8 cellular contexts compared by ENCODE assay signal in genomic region chr15:88623061-88623460, GRCh38. TPM values are rescaled to one million over a fixed set of nuclear protein-coding genes. Genes with fewer than 3 reads are reported as not detected.
DNase-seq lines count a peak whose midpoint lies in the region; ATAC-seq, FAIRE-seq and TF ChIP-seq lines count a peak whose summit lies in the region.

No MANE protein-coding gene starts in this region.

- no peak for TF ChIP-seq EP300 in GM12878 (IDR thresholded peaks at IDR 0.05; ENCODE audit: borderline replicate concordance in 1 of 2, control insufficient read depth in 1 of 2, low read depth in 2 of 2, low read length in 2 of 2)

- 0% methylated on average over 2 of the region's 2 CpGs for WGBS in GM12878 (ENCODE audit: insufficient coverage, insufficient replicate concordance, low lambda C conversion rate, missing lambda C conversion rate)

- ATAC-seq in GM12878 (peak; percentile 15), HG02571 (IDR thresholded peaks at IDR 0.05; ENCODE audit: unreplicated experiment) (no peak), left colon (no peak)

- H4K20me1 ChIP-seq in OCI-LY1 (ENCODE audit: insufficient read depth, low read length) (no peaks in the 10 kb centered on the region), GM12878 (ENCODE audit: control insufficient read depth, insufficient read depth) (peaks cover 22% of the 10 kb centered on the region)

- POLR2A ChIA-PET in GM12878 (lab: Charles Lee) = interaction anchor here (0.9 kb wide), 1 partner anchor 157 kb away, joined by 3 read pairs; the partner anchor contains the start of gene MRPL46

- no peak for TF ChIP-seq RAD21 in GM12878 (IDR thresholded peaks at IDR 0.05; ENCODE audit: insufficient read depth, low read depth, low read length)

- H3K27ac ChIP-seq in OCI-LY1 (ENCODE audit: low read depth, low read length, poor library complexity, severe bottlenecking) (peak overlapping the region; percentile 85), GM12878 (ENCODE audit: control insufficient read depth, insufficient read depth) (peak overlapping the region; percentile 97), uterus (peak overlapping the region; percentile 86 to 93)

- TF ChIP-seq POLR2A in GM12878 (IDR thresholded peaks at IDR 0.05; ENCODE audit: low read depth, low read length) (no peak), uterus (IDR thresholded peaks at IDR 0.05) (no peak)

- H2AFZ ChIP-seq in OCI-LY1 (ENCODE audit: low read length) (no peak overlapping the region), GM12878 (ENCODE audit: control insufficient read depth, low read depth, low read length) (no peak overlapping the region)

- intact Hi-C loops in GM12878 (cut with micrococcal nuclease; ENCODE audit: unreplicated experiment) = loop anchor here (5.0 kb wide), 1 partner anchor 76 kb away; the partner anchor contains the start of gene DET1
- intact Hi-C loops in uterus (cut with DNase I; ENCODE audit: low total_unique reads) = loop anchor here (10.0 kb wide), 1 partner anchor 282 kb away; no protein-coding TSS in a partner anchor
- intact Hi-C loops in left colon (cut with DNase I, micrococcal nuclease) = loop anchor here in 1 of 2 donors (10.0 kb wide), 1 partner anchor 148 kb away; no protein-coding TSS in a partner anchor

- H3K27me3 ChIP-seq in OCI-LY1 (ENCODE audit: insufficient read depth, low read length) (no peaks in the 10 kb centered on the region), GM12878 (replicated peaks in 1 of 2; ENCODE audit: control insufficient read depth in 2 of 2, insufficient read depth in 2 of 2, low read length in 1 of 2) (no peaks in the 10 kb centered on the region), mucosa of stomach (ENCODE audit: control insufficient read depth, insufficient read depth, low read length) (no peaks in the 10 kb centered on the region), uterus (no peaks in the 10 kb centered on the region)

- BruUV-seq in GM12878 (replicated peaks; lab: Mats Ljungman, UMichigan) = no TSS peak

- DNase-seq in GM12878 (ENCODE audit: low read depth, low spot score) = no peak
- no peak for DNase-seq in uterus
- DNase-seq in left colon = no peak
- no peak for DNase-seq in NCI-H1092 treated with DMSO at 0.1 percent for 48 hours (lab: John Stamatoyannopoulos, UW)

- H3K4me1 ChIP-seq in OCI-LY1 (ENCODE audit: insufficient read depth, low read length, severe bottlenecking) (peaks cover 54% of the 10 kb centered on the region), GM12878 (ENCODE audit: control insufficient read depth, insufficient read depth, low read length) (peaks cover 49% of the 10 kb centered on the region), mucosa of stomach (ENCODE audit: control insufficient read depth, insufficient read depth, low read length) (peaks cover 46% of the 10 kb centered on the region), uterus (peaks cover 0 to 4% of the 10 kb centered on the region in 2 donors)

- FAIRE-seq in GM12878 (lab: Jason Lieb, UNC) = no peak

- in situ Hi-C loops in GM12878 (cut with MboI) = loop anchor here (5.0 kb wide), 1 partner anchor 146 kb away; no protein-coding TSS in a partner anchor

- RAD21 ChIA-PET in GM12878 (lab: Charles Lee; ENCODE audit: unreplicated experiment) = interaction anchor here (2.3 to 3.7 kb wide), 3 partner anchors 13 to 75 kb away, joined by 19 to 40 read pairs (median 29); no protein-coding TSS in a partner anchor

- H3K9me2 ChIP-seq in OCI-LY1 (ENCODE audit: low read depth, low read length) = no peaks in the 10 kb centered on the region

- CTCF ChIA-PET in GM12878 (lab: Yijun Ruan, JAX) = interaction anchor here (0.7 to 5.4 kb wide), 9 partner anchors 13 to 211 kb away, joined by 3 to 79 read pairs (median 25); no protein-coding TSS in a partner anchor

- TF ChIP-seq CTCF in GM12875 (IDR thresholded peaks at IDR 0.05; ENCODE audit: borderline replicate concordance, insufficient read depth, low read depth, low read length) (no peak), OCI-LY1 (IDR thresholded peaks at IDR 0.05; ENCODE audit: low read length) (no peak), GM12878 (IDR thresholded peaks at IDR 0.05 in 2 of 3, conservative IDR thresholded peaks at IDR 0.05 in 1 of 3; ENCODE audit: control insufficient read depth in 2 of 3, extremely low read depth in 1 of 3, insufficient read depth in 1 of 3, low read depth in 3 of 3, low read length in 3 of 3) (no peak), uterus (IDR thresholded peaks at IDR 0.05) (no peak)

- H3K36me3 ChIP-seq in OCI-LY1 (ENCODE audit: insufficient read depth, low read length) (peaks cover 30% of the 10 kb centered on the region), GM12878 (ENCODE audit: control insufficient read depth in 2 of 2, insufficient read depth in 2 of 2, low read length in 1 of 2) (peaks cover 10 to 19% of the 10 kb centered on the region in 2 experiments), mucosa of stomach (ENCODE audit: control insufficient read depth, insufficient read depth, low read length) (no peaks in the 10 kb centered on the region), uterus (no peaks in the 10 kb centered on the region)

- H3K9me3 ChIP-seq in OCI-LY1 (ENCODE audit: low read length) = no peaks in the 10 kb centered on the region
- no peaks in the 10 kb centered on the region for H3K9me3 ChIP-seq in GM12878 (replicated peaks; ENCODE audit: control insufficient read depth, insufficient read depth, low read length)
- H3K9me3 ChIP-seq in mucosa of stomach (ENCODE audit: control insufficient read depth, low read length) = no peaks in the 10 kb centered on the region
- H3K9me3 ChIP-seq in uterus = no peaks in the 10 kb centered on the region

- SMC1A ChIA-PET in GM12878 (lab: Charles Lee; ENCODE audit: uncharacterized antibody, unreplicated experiment) = interaction anchor here (0.7 to 3.6 kb wide), 9 partner anchors 11 to 211 kb away, joined by 3 to 43 read pairs (median 26); partner anchors contain the start of gene ISG20

- H3K9ac ChIP-seq in OCI-LY1 (ENCODE audit: low read length) = peak overlapping the region; percentile 98
- H3K9ac ChIP-seq in GM12878 (ENCODE audit: control insufficient read depth, insufficient read depth, low read length) = peak overlapping the region; percentile 99
- peak overlapping the region; percentile 81 for H3K9ac ChIP-seq in mucosa of stomach (ENCODE audit: low read length)

- H3F3A ChIP-seq in OCI-LY1 (ENCODE audit: insufficient read depth, low read length) = no peaks in the 10 kb centered on the region

- H3K4me2 ChIP-seq in OCI-LY1 (ENCODE audit: low read length) (peak overlapping the region; percentile 95), GM12878 (ENCODE audit: control insufficient read depth, insufficient read depth) (peak overlapping the region; percentile 98)

- H3K4me3 ChIP-seq in GM12875 (ENCODE audit: low read depth, low read length) (peak overlapping the region; percentile 90), OCI-LY1 (ENCODE audit: low read depth, low read length, poor library complexity, severe bottlenecking) (peak overlapping the region; percentile 97), GM12878 (peak overlapping the region; percentile 83), mucosa of stomach (ENCODE audit: low read length) (no peak overlapping the region), uterus (no peak overlapping the region)

- peaks cover 43% of the 10 kb centered on the region for H3K79me2 ChIP-seq in OCI-LY1 (ENCODE audit: insufficient read depth, low read length)
- peaks cover 70% of the 10 kb centered on the region for H3K79me2 ChIP-seq in GM12878 (ENCODE audit: control insufficient read depth, insufficient read depth, low read length)

TF ChIP-seq in GM12878, 131 proteins besides CTCF, POLR2A, EP300 and RAD21 (continues in another document):
- TF ChIP-seq IKZF2 (IDR thresholded peaks at IDR 0.05) (peak; percentile 54 to 60; a peak in 3 of 4 replicates), IKZF1 (conservative IDR thresholded peaks at IDR 0.05) (peak; percentile 35), RUNX3 (IDR thresholded peaks at IDR 0.05; ENCODE audit: low read length) (0 out of 2 replicates have a peak, but pooled peaks have one; percentile 11)

RNA-seq across cellular contexts. Expression of gene AEN, which starts 1.9 kb away (rescaled TPM):
- 74.1 and 86.4 TPM in 2 replicates for total RNA-seq in GM12878 (2013; cell fraction: nucleolus; rRNA removed)
- total RNA-seq in GM12878 (2014; rRNA removed) (76.0 and 81.2 TPM in 2 replicates), GM12878 (2014; rRNA removed; fragmentation: Illumina TruSeq; extraction: Trizol) (39.9 and 44.5 TPM in 2 replicates), GM12878 (2021) (67.2 and 74.4 TPM in 2 replicates), uterus (10 to 100 TPM in 1 of 4 donors, 1 to 10 TPM in 3; 1.0 to 20.2 (median 6.0) TPM), left colon (10 to 100 TPM; 11.4 to 16.9 TPM)
- 14.7 TPM for polyA plus RNA-seq in GM12878 (2011; ENCODE audit: low read depth)
- polyA plus RNA-seq in GM12878 (2011; rRNA removed) (32.5 and 44.7 TPM in 2 replicates), GM12878 (2014; fragmentation: Illumina TruSeq; extraction: Trizol) (25.8 and 33.5 TPM in 2 replicates), GM12878 (2014; fragmentation: Nextera tagmentation; extraction: Ambion mirVana) (10 to 100 TPM; 11.7 to 12.0 TPM), GM12878 (2014; rRNA removed) (62.8 and 66.1 TPM in 2 replicates), GM12878 (2016; fragmentation: Nextera tagmentation; extraction: Ambion mirVana) (10 to 100 TPM; 78.0 to 78.8 TPM)
- polyA plus RNA-seq in GM12878 (2011; cell fraction: cytosol; rRNA removed) = 46.2 and 62.0 TPM in 2 replicates
- 106 and 115 TPM in 2 replicates for polyA plus RNA-seq in GM12878 (2011; cell fraction: nucleus; rRNA removed)
- polyA plus RNA-seq in GM12878 (2012) = 23.8 and 31.0 TPM in 2 replicates
- polyA minus RNA-seq in GM12878 (2011; rRNA and poly(A)+ RNA removed) = 57.4 and 84.3 TPM in 2 replicates
- 23.4 and 24.8 TPM in 2 replicates for polyA minus RNA-seq in GM12878 (2011; cell fraction: cytosol; rRNA and poly(A)+ RNA removed)
- polyA minus RNA-seq in GM12878 (2011; cell fraction: nucleus; rRNA and poly(A)+ RNA removed) = 70.1 and 137 TPM in 2 replicates

RNA-seq across cellular contexts. Expression of gene ISG20, which starts 15.8 kb away (rescaled TPM):
- 14.5 and 16.0 TPM in 2 replicates for total RNA-seq in GM12878 (2013; cell fraction: nucleolus; rRNA removed)
- 210 and 228 TPM in 2 replicates for total RNA-seq in GM12878 (2014; rRNA removed)
- 48.5 and 53.8 TPM in 2 replicates for total RNA-seq in GM12878 (2014; rRNA removed; fragmentation: Illumina TruSeq; extraction: Trizol)
- 76.5 and 90.2 TPM in 2 replicates for total RNA-seq in GM12878 (2021)
- polyA plus RNA-seq in GM12878 (2011; ENCODE audit: low read depth) = 45.4 TPM
- 46.6 and 182 TPM in 2 replicates for polyA plus RNA-seq in GM12878 (2011; rRNA removed)
- polyA plus RNA-seq in GM12878 (2011; cell fraction: cytosol; rRNA removed) = 210 and 386 TPM in 2 replicates
- 219 and 271 TPM in 2 replicates for polyA plus RNA-seq in GM12878 (2011; cell fraction: nucleus; rRNA removed)
- 145 and 222 TPM in 2 replicates for polyA plus RNA-seq in GM12878 (2012)
- polyA plus RNA-seq in GM12878 (2014; fragmentation: Illumina TruSeq; extraction: Trizol) = 3.5 and 23.4 TPM in 2 replicates
- 10 to 100 TPM; 49.6 to 92.9 TPM for polyA plus RNA-seq in GM12878 (2014; fragmentation: Nextera tagmentation; extraction: Ambion mirVana)
- polyA plus RNA-seq in GM12878 (2014; rRNA removed) = 177 and 251 TPM in 2 replicates
- 10 to 100 TPM; 80.7 to 91.1 TPM for polyA plus RNA-seq in GM12878 (2016; fragmentation: Nextera tagmentation; extraction: Ambion mirVana)
- 49.6 and 80.3 TPM in 2 replicates for polyA minus RNA-seq in GM12878 (2011; rRNA and poly(A)+ RNA removed)
- polyA minus RNA-seq in GM12878 (2011; cell fraction: cytosol; rRNA and poly(A)+ RNA removed) = 44.1 and 44.6 TPM in 2 replicates
- polyA minus RNA-seq in GM12878 (2011; cell fraction: nucleus; rRNA and poly(A)+ RNA removed) = 38.3 and 60.6 TPM in 2 replicates
- total RNA-seq in uterus = 10 to 100 TPM in 3 of 4 donors, 1 to 10 TPM in 1; 3.9 to 35.9 (median 13.2) TPM
- 10 to 100 TPM; 46.2 to 85.5 TPM for total RNA-seq in left colon

Comparison
In these comparisons a context has a peak if more than half of its experiments do, and no peak if none do; other contexts are left out.
1. H3K4me3 ChIP-seq: peak in GM12875 (single experiment), OCI-LY1 (single experiment) and GM12878 (single experiment); none in mucosa of stomach (single experiment) and uterus (0 of 2).
2. Peak in every context shown above with its lines, with median percentiles within 50 percentile points of each other: H3K27ac ChIP-seq and H3K9ac ChIP-seq.